9 cellular contexts compared by ENCODE assay signal in genomic region chr6:13484827-13485226, GRCh38. TPM values are rescaled to one million over a fixed set of nuclear protein-coding genes. Genes with fewer than 3 reads are reported as not detected.
DNase-seq lines count a peak whose midpoint lies in the region.
"Had no signal": no experiment of that assay in that cellular context is flagged by ENCODE, and none has a peak within 500 bp of the region (broad histone marks: within the 10 kb centered on the region; RNA-seq: fewer than 3 reads in every experiment).

No MANE protein-coding gene starts in this region.

- H3K4me3 ChIP-seq in iPS-18a (ENCODE audit: low read length) (peak overlapping the region; percentile 78), subcutaneous abdominal adipose tissue (ENCODE audit: low read depth in 1 of 5, low read length in 5 of 5) (peak overlapping the region; percentile 86 to 99 (median 96))

- intact Hi-C loops in activated T-helper 2 cell treated with anti-CD3 and anti-CD28 coated beads, Interferon-gamma antibody, Interleukin-2, Interleukin-4, amounts not matched to agents 10 μg/mL and 5 μg/mL and 100 μg/mL, durations not matched to agents 14 hours and 24 hours and 36 hours (cut with micrococcal nuclease) = loop anchor here (1.0 kb wide), 3 partner anchors 19 to 57 kb away; no protein-coding TSS in a partner anchor

- H3K4me3 Mint-ChIP-seq in T-helper 2 cell treated with Interferon-gamma antibody and Interleukin-4, amounts not matched to agents 5 μg/mL and 100 μg/mL, for 36 hours = peak overlapping the region; percentile 92
- H3K4me3 Mint-ChIP-seq in activated T-helper 2 cell treated with anti-CD3 and anti-CD28 coated beads, Interferon-gamma antibody, Interleukin-2, Interleukin-4, amounts not matched to agents 10 μg/mL and 5 μg/mL and 100 μg/mL, durations not matched to agents 14 hours and 24 hours and 36 hours (ENCODE audit: low read depth) = peak overlapping the region; percentile 27

- no peaks in the 10 kb centered on the region for H3K36me3 ChIP-seq in iPS-18a (ENCODE audit: control insufficient read depth, low read depth, low read length)
- H3K36me3 ChIP-seq in subcutaneous abdominal adipose tissue (ENCODE audit: control insufficient read depth in 5 of 5, insufficient read depth in 5 of 5, low read length in 5 of 5) = peaks cover 0 to 6% (median 1%) of the 10 kb centered on the region in 5 donors

- no peaks in the 10 kb centered on the region for H3K9me3 Mint-ChIP-seq in T-helper 2 cell treated with Interferon-gamma antibody and Interleukin-4, amounts not matched to agents 5 μg/mL and 100 μg/mL, for 36 hours
- H3K9me3 Mint-ChIP-seq in activated T-helper 2 cell treated with anti-CD3 and anti-CD28 coated beads, Interferon-gamma antibody, Interleukin-2, Interleukin-4, amounts not matched to agents 10 μg/mL and 5 μg/mL and 100 μg/mL, durations not matched to agents 14 hours and 24 hours and 36 hours = no peaks in the 10 kb centered on the region

- H3K9ac ChIP-seq in iPS-18a (ENCODE audit: low read length) (no peak overlapping the region), subcutaneous abdominal adipose tissue (ENCODE audit: low read length in 5 of 5) (peak overlapping the region in 3 of 5 donors; percentile 13 to 75 (median 45))

- peaks cover 46% of the 10 kb centered on the region for H3K4me1 Mint-ChIP-seq in T-helper 2 cell treated with Interferon-gamma antibody and Interleukin-4, amounts not matched to agents 5 μg/mL and 100 μg/mL, for 36 hours (ENCODE audit: low read depth)
- peaks cover 51% of the 10 kb centered on the region for H3K4me1 Mint-ChIP-seq in activated T-helper 2 cell treated with anti-CD3 and anti-CD28 coated beads, Interferon-gamma antibody, Interleukin-2, Interleukin-4, amounts not matched to agents 10 μg/mL and 5 μg/mL and 100 μg/mL, durations not matched to agents 14 hours and 24 hours and 36 hours (ENCODE audit: low read depth)

- no peak overlapping the region for H3K27ac Mint-ChIP-seq in T-helper 2 cell treated with Interferon-gamma antibody and Interleukin-4, amounts not matched to agents 5 μg/mL and 100 μg/mL, for 36 hours
- no peak overlapping the region for H3K27ac Mint-ChIP-seq in activated T-helper 2 cell treated with anti-CD3 and anti-CD28 coated beads, Interferon-gamma antibody, Interleukin-2, Interleukin-4, amounts not matched to agents 10 μg/mL and 5 μg/mL and 100 μg/mL, durations not matched to agents 14 hours and 24 hours and 36 hours

- H3K4me1 ChIP-seq in iPS-18a (ENCODE audit: control insufficient read depth, low read depth, low read length) = peaks cover 8% of the 10 kb centered on the region
- H3K4me1 ChIP-seq in subcutaneous abdominal adipose tissue (ENCODE audit: control insufficient read depth in 5 of 5, insufficient read depth in 5 of 5, low read length in 5 of 5) = peaks cover 11 to 69% (median 63%) of the 10 kb centered on the region in 5 donors

- DNase-seq in T-helper 2 cell treated with Interferon-gamma antibody and Interleukin-4, amounts not matched to agents 5 μg/mL and 100 μg/mL, for 36 hours (ENCODE audit: low spot score) = no peak
- DNase-seq in T-helper 2 cell (no peak), NCI-H510A (lab: John Stamatoyannopoulos, UW) (no peak), SHP77 treated with DMSO at 0.1 percent for 48 hours (lab: John Stamatoyannopoulos, UW) (no peak), NCI-H2227 (lab: John Stamatoyannopoulos, UW; ENCODE audit: unreplicated experiment) (no peak)
- DNase-seq in activated T-helper 2 cell treated with anti-CD3 and anti-CD28 coated beads, Interferon-gamma antibody, Interleukin-2, Interleukin-4, amounts not matched to agents 10 μg/mL and 5 μg/mL and 100 μg/mL, durations not matched to agents 14 hours and 24 hours and 36 hours (ENCODE audit: low spot score) = no peak
- DNase-seq: NCI-H526 had no signal

- peaks cover 17% of the 10 kb centered on the region for H3K27me3 Mint-ChIP-seq in T-helper 2 cell treated with Interferon-gamma antibody and Interleukin-4, amounts not matched to agents 5 μg/mL and 100 μg/mL, for 36 hours (ENCODE audit: low read depth)
- H3K27me3 Mint-ChIP-seq in activated T-helper 2 cell treated with anti-CD3 and anti-CD28 coated beads, Interferon-gamma antibody, Interleukin-2, Interleukin-4, amounts not matched to agents 10 μg/mL and 5 μg/mL and 100 μg/mL, durations not matched to agents 14 hours and 24 hours and 36 hours (ENCODE audit: low read depth) = peaks cover 10% of the 10 kb centered on the region

- peaks cover 59% of the 10 kb centered on the region for H3K27me3 ChIP-seq in iPS-18a (ENCODE audit: control insufficient read depth, insufficient read depth, low read length)
- H3K27me3 ChIP-seq in subcutaneous abdominal adipose tissue (ENCODE audit: control insufficient read depth in 5 of 5, insufficient read depth in 4 of 5, low read length in 5 of 5) = no peaks in the 10 kb centered on the region

- H3K9me3 ChIP-seq in iPS-18a (ENCODE audit: control insufficient read depth, low read depth, low read length) (no peaks in the 10 kb centered on the region), subcutaneous abdominal adipose tissue (ENCODE audit: control insufficient read depth in 5 of 5, low read length in 5 of 5) (no peaks in the 10 kb centered on the region)

- H3K36me3 Mint-ChIP-seq in T-helper 2 cell treated with Interferon-gamma antibody and Interleukin-4, amounts not matched to agents 5 μg/mL and 100 μg/mL, for 36 hours (ENCODE audit: low read depth) = no peaks in the 10 kb centered on the region
- no peaks in the 10 kb centered on the region for H3K36me3 Mint-ChIP-seq in activated T-helper 2 cell treated with anti-CD3 and anti-CD28 coated beads, Interferon-gamma antibody, Interleukin-2, Interleukin-4, amounts not matched to agents 10 μg/mL and 5 μg/mL and 100 μg/mL, durations not matched to agents 14 hours and 24 hours and 36 hours (ENCODE audit: low read depth)

- H3K27ac ChIP-seq in iPS-18a (ENCODE audit: low read length) (no peak overlapping the region), subcutaneous abdominal adipose tissue (ENCODE audit: low read depth, low read length) (peak overlapping the region; percentile 59)

RNA-seq across cellular contexts. Expression of gene GFOD1, which starts 2.6 kb away (rescaled TPM):
- total RNA-seq in activated T-helper 2 cell treated with anti-CD3 and anti-CD28 coated beads, Interferon-gamma antibody, Interleukin-2, Interleukin-4, amounts not matched to agents 10 μg/mL and 5 μg/mL and 100 μg/mL, durations not matched to agents 14 hours and 24 hours and 36 hours = 4.6 and 4.8 TPM in 2 replicates
